In the genomic region with DNA sequence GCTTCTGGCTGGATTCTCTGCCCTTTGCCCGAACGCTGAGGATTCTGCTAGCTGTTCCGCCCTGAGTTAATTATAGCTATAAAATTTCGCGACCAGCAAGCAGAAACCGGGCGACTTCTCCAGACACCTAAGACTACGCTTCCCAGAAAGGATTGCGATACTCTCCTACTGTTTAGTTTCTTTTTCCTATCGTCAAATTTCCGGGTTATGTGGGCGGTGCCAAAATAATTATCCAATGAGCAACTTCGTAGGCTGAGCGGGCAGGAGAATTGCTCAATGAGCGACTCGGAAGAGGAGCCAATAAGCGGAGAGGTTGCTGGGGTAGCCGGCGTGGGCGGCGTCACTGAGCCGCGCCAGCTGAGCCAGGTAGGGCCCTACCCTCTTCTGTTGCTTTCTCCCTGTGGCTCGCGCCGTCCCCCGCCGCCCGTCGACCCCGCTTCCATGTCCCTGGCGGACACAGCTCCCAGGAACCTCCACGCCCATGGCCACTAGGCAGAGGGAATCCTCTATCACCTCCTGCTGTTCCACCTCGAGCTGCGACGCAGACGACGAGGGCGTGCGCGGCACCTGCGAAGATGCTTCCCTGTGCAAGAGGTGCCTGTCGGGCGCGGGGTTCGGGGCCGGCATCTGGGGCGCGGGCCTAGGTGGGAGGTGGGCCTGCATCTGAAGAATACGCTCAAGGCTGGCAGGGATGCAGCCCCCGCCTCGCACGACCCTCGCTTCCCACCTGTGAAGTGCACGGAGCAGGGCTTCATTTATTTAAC, we compare ENCODE assay signal across 8 cellular contexts. TPM values are rescaled to one million over a fixed set of nuclear protein-coding genes. Genes with fewer than 3 reads are reported as not detected.
A peak's percentile ranks its signal among the peaks of the same experiment; 100 is the strongest.
DNase-seq lines count a peak whose midpoint lies in the region; ATAC-seq and TF ChIP-seq lines count a peak whose summit lies in the region.

TSS of gene LCMT1 (plus strand) at position 340 of the 764 bp plus-strand sequence. CDS start at position 482, 142 bp downstream.

- 2% methylated on average over 36 of the region's 55 CpGs; no CpG with 5 or more reads in 1 of the 2 experiments for WGBS in IMR-90 (ENCODE audit: extremely low coverage in 2 of 2, insufficient read length in 1 of 2), 2 experiments

- H3K14ac ChIP-seq in IMR-90 (replicated peaks; ENCODE audit: low read depth, low read length) = peak within 1 kb of the TSS; percentile 90

- TF ChIP-seq RAD21 in IMR-90 (IDR thresholded peaks at IDR 0.05; ENCODE audit: low read length) = no peak

- H3K4me2 ChIP-seq in IMR-90 (ENCODE audit: low read depth, low read length) = peak within 1 kb of the TSS; percentile 99

- H2AK5ac ChIP-seq in IMR-90 (ENCODE audit: low read depth, low read length) = peak within 1 kb of the TSS; percentile 22; the same call in 1 of the 2 replicates

- H3K9me3 ChIP-seq in IMR-90 (ENCODE audit: control insufficient read depth, insufficient read depth, low read length) = no peaks in the 10 kb centered on the region

- peak within 1 kb of the TSS; percentile 88 for H3K23ac ChIP-seq in IMR-90 (ENCODE audit: low read depth, low read length)

- H4K8ac ChIP-seq in IMR-90 (ENCODE audit: low read depth in 2 of 2, low read length in 2 of 2) = peak within 1 kb of the TSS; percentile 38 to 81

- H3K4me1 ChIP-seq in IMR-90 (ENCODE audit: control insufficient read depth, insufficient read depth, low read length) = peaks cover 3% of the 10 kb centered on the region

- peak within 1 kb of the TSS; percentile 83; the same call in 1 of the 2 replicates for H2BK20ac ChIP-seq in IMR-90 (ENCODE audit: low read depth, low read length)

- CTCF ChIA-PET in IMR-90 (lab: Yijun Ruan, JAX) = interaction anchor here (0.8 kb wide), 1 partner anchor 16 kb away, joined by 3 read pairs; no protein-coding TSS in a partner anchor

- peak within 1 kb of the TSS; percentile 52 for H3K18ac ChIP-seq in IMR-90 (ENCODE audit: low read depth, low read length)

- H3K4me3 ChIP-seq in IMR-90 (ENCODE audit: insufficient read depth, low read depth, low read length) = peak within 1 kb of the TSS; percentile 84

- peak within 1 kb of the TSS; percentile 82 for H2BK5ac ChIP-seq in IMR-90 (ENCODE audit: low read depth, low read length, poor library complexity, severe bottlenecking)

- H2BK15ac ChIP-seq in IMR-90 (ENCODE audit: low read depth, low read length) = peak within 1 kb of the TSS; percentile 51

- 0 out of 2 replicates have a peak, but pooled peaks have one; percentile 4 for TF ChIP-seq CTCF in IMR-90 (conservative IDR thresholded peaks at IDR 0.05; ENCODE audit: low read depth, low read length)

- H4K5ac ChIP-seq in IMR-90 (ENCODE audit: low read depth, low read length) = peak within 1 kb of the TSS; percentile 51

- TF ChIP-seq POLR2A in IMR-90 (IDR thresholded peaks at IDR 0.05; ENCODE audit: low read depth, low read length) = peak; percentile 63; the same call in 1 of the 2 replicates

- H2AFZ ChIP-seq in IMR-90 (replicated peaks; ENCODE audit: low read length, poor library complexity) = peak within 1 kb of the TSS; percentile 94

- intact Hi-C loops in IMR-90 (cut with micrococcal nuclease) = loop anchor here (1.0 to 10.0 kb wide), 2 partner anchors 56 to 277 kb away; no protein-coding TSS in a partner anchor

- no peaks in the 10 kb centered on the region for H4K20me1 ChIP-seq in IMR-90 (ENCODE audit: insufficient read depth, low read length)

- H3K9ac ChIP-seq in IMR-90 (ENCODE audit: low read depth, low read length) = peak within 1 kb of the TSS; percentile 84

- peak within 1 kb of the TSS; percentile 80 for H2BK120ac ChIP-seq in IMR-90 (ENCODE audit: low read depth, low read length)

- POLR2A ChIA-PET in IMR-90 (lab: Charles Lee; ENCODE audit: unreplicated experiment) = interaction anchor here (0.5 kb wide), 2 partner anchors 27 to 451 kb away, joined by 4 to 10 read pairs; no protein-coding TSS in a partner anchor

- peak within 1 kb of the TSS; percentile 71 for H4K91ac ChIP-seq in IMR-90 (ENCODE audit: insufficient read depth, low read depth, low read length)

- in situ Hi-C loops in IMR-90 (cut with MboI; ENCODE audit: low sequenced_read_pairs) = no loop called here

- H3K9me1 ChIP-seq in IMR-90 (ENCODE audit: insufficient read depth, low read length) = peaks cover 16% of the 10 kb centered on the region; the same call in 1 of the 2 replicates

- peak; percentile 92 for ATAC-seq in GM21528 (IDR thresholded peaks at IDR 0.05; ENCODE audit: low FRiP score, unreplicated experiment)
- ATAC-seq in IMR-90 (ENCODE audit: low read depth) = peak; percentile 77

- peaks cover 26 to 66% of the 10 kb centered on the region in 2 experiments for H3K79me1 ChIP-seq in IMR-90 (ENCODE audit: low read depth in 1 of 2, low read length in 2 of 2)

- no TSS peak for BruUV-seq in IMR-90 (replicated peaks; lab: Mats Ljungman, UMichigan)

- H2AK9ac ChIP-seq in IMR-90 (replicated peaks; ENCODE audit: low read depth, low read length, poor library complexity) = peak within 1 kb of the TSS; percentile 89

- peak within 1 kb of the TSS; percentile 78 for H3K56ac ChIP-seq in IMR-90 (ENCODE audit: extremely low read depth, insufficient read depth, low read length)

- peak; percentile 99 for DNase-seq in DMS 273 (lab: John Stamatoyannopoulos, UW; ENCODE audit: unreplicated experiment)
- DNase-seq in IMR-90 = peak; percentile 97
- DNase-seq in OCI-M1 (lab: John Stamatoyannopoulos, UW) = peak; percentile 99
- DNase-seq in activated T-cell treated with anti-CD3 and anti-CD28 coated beads for 24 hours (ENCODE audit: low read depth) = peak; percentile 89
- DNase-seq in epidermal melanocyte (ENCODE audit: insufficient read length, low spot score) = peak; percentile 94
- DNase-seq in middle frontal gyrus (ENCODE audit: extremely low spot score, low spot score) = peak; percentile 97
- DNase-seq in stimulated activated CD8-positive, alpha-beta memory T cell treated with anti-CD3 and anti-CD28 coated beads, Interleukin-2, amount 100 ng/mL, for 48 hours (ENCODE audit: low read depth in 2 of 2) = peak; percentile 76 to 85

- H3K36me3 ChIP-seq in IMR-90 (ENCODE audit: control insufficient read depth, insufficient read depth, low read length) = peaks cover 7% of the 10 kb centered on the region; the same call in 1 of the 2 replicates

- H3K27me3 ChIP-seq in IMR-90 (ENCODE audit: control insufficient read depth, insufficient read depth, low read length) = no peaks in the 10 kb centered on the region

- dilution Hi-C loops in IMR-90 (cut with HindIII; ENCODE audit: low sequenced_read_pairs, unreplicated experiment) = no loop called here

- H3K27ac ChIP-seq in IMR-90 (ENCODE audit: insufficient read depth, low read length) = peak within 1 kb of the TSS; percentile 78

- H3K4ac ChIP-seq in IMR-90 (ENCODE audit: low read depth, low read length) = peak within 1 kb of the TSS; percentile 90

TF ChIP-seq in IMR-90, 13 proteins besides CTCF, POLR2A, EP300 and RAD21:
- TF ChIP-seq NFE2L2 (IDR thresholded peaks at IDR 0.05; ENCODE audit: low read depth, low read length) (no peak), MAFK (IDR thresholded peaks at IDR 0.05; ENCODE audit: low read depth, low read length) (no peak), BHLHE40 (IDR thresholded peaks at IDR 0.05; ENCODE audit: low read depth, low read length) (no peak), ELK1 (IDR thresholded peaks at IDR 0.05; ENCODE audit: borderline replicate concordance, low read depth, low read length) (no peak), CEBPB (IDR thresholded peaks at IDR 0.05; ENCODE audit: low read depth, low read length) (peak; percentile 93), MAZ (IDR thresholded peaks at IDR 0.05; ENCODE audit: borderline replicate concordance, low read depth, low read length) (no peak), FOS (IDR thresholded peaks at IDR 0.05; ENCODE audit: low read depth, low read length) (0 out of 2 replicates have a peak, but pooled peaks have one; percentile 8), SMC3 (IDR thresholded peaks at IDR 0.05; ENCODE audit: low read depth, low read length) (no peak), MXI1 (IDR thresholded peaks at IDR 0.05; ENCODE audit: borderline replicate concordance, low read depth, low read length) (peak; percentile 64; the same call in 1 of the 2 replicates), RCOR1 (IDR thresholded peaks at IDR 0.05; ENCODE audit: insufficient replicate concordance, low read length) (no peak), RFX5 (IDR thresholded peaks at IDR 0.05; ENCODE audit: low read depth, low read length) (no peak), CHD1 (IDR thresholded peaks at IDR 0.05; ENCODE audit: low read depth, low read length) (no peak), USF2 (IDR thresholded peaks at IDR 0.05; ENCODE audit: low read depth, low read length) (no peak)

RNA-seq across cellular contexts. Expression of gene LCMT1, which starts in this region (rescaled TPM):
- 60.0 and 60.4 TPM in 2 replicates for total RNA-seq in IMR-90 (2012; rRNA removed)
- polyA plus RNA-seq in IMR-90 (2012; rRNA removed) = 30.5 and 33.1 TPM in 2 replicates
- 19.3 and 26.9 TPM in 2 replicates for polyA plus RNA-seq in IMR-90 (2012; cell fraction: cytosol; rRNA removed)
- 12.0 and 37.3 TPM in 2 replicates for polyA plus RNA-seq in IMR-90 (2012; cell fraction: nucleus; rRNA removed; ENCODE audit: low replicate concordance)

Comparison
In these comparisons a context has a peak if more than half of its experiments do, and no peak if none do; other contexts are left out.
1. Peak in every context shown above with its lines: DNase-seq, ATAC-seq, H3K4me3 ChIP-seq and H3K27ac ChIP-seq.